Comparison of ENCODE assay signal across 2 cellular contexts in the genomic region with DNA sequence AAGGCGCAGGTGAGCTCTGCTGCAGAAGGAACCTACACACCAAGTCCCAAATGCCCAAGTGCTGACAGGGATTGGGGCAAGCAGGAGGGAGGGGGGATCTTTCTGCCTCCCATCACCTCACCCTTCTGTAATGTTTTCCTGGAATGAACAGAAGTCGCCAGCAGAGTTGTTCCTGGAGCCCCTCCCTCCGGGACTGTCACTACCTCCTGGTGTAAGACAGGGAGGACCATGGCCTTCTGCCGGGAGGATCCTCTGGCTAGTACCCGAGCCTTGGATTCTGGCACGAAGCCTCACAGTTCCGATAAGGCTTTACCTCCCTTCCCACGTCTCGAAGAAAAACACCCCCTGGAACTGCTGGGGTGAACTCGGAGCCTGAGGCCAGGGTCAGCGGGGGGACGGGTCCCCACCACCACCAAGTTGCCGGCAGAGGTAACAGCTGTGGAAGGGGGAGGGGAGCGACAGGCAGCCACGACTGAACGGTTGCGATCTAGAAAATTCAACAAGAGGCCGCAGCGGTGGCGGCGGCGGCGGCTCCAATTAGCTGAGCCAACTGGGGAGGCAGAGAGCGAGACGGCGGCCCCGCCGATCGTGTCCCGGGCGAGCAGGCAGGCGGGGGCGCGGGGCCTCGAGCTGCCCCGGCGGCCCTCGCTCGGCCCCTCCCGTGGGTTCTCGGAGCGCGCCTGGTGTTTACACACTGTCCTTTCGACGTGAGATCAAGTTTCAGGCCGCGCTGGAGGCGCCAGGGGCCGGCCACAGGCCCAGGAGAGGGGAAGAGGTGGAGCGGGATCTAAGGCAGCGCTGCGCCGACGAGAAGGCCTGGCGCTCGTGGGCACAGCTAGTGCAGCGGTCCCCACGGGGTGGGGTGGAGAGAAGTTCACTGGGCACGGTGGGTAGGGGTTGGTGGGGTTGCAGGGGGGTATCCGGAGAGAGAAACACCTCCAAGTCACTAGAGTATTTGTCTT.
TF ChIP-seq lines count a peak whose summit lies in the region.

No MANE protein-coding gene starts in this region.

TF ChIP-seq in HCT116, 20 proteins besides CTCF, POLR2A, EP300 and RAD21:
- TF ChIP-seq ZNF274 (IDR thresholded peaks at IDR 0.05; ENCODE audit: low read depth, low read length) (no peak), EZH2 (IDR thresholded peaks at IDR 0.05) (no peak), ZFX (IDR thresholded peaks at IDR 0.05) (peak; percentile 28; the same call in 1 of the 2 replicates), POLR2AphosphoS5 (IDR thresholded peaks at IDR 0.05; ENCODE audit: low read depth, low read length) (peak; percentile 18; the same call in 1 of the 2 replicates), EZH2phosphoT487 (IDR thresholded peaks at IDR 0.05; ENCODE audit: borderline replicate concordance) (no peak), TCF7L2 (IDR thresholded peaks at IDR 0.05; ENCODE audit: borderline replicate concordance, extremely low read depth, insufficient read depth, insufficient read length) (peak; percentile 68), SRF (IDR thresholded peaks at IDR 0.05; ENCODE audit: low read depth) (no peak)

TF ChIP-seq in SK-N-SH, 30 proteins besides CTCF, POLR2A, EP300 and RAD21:
- no peak for TF ChIP-seq FOXM1 (IDR thresholded peaks at IDR 0.05; ENCODE audit: low read depth)
- no peak for TF ChIP-seq RFX5 (IDR thresholded peaks at IDR 0.05; ENCODE audit: low read length)
- TF ChIP-seq, protein P1, sequence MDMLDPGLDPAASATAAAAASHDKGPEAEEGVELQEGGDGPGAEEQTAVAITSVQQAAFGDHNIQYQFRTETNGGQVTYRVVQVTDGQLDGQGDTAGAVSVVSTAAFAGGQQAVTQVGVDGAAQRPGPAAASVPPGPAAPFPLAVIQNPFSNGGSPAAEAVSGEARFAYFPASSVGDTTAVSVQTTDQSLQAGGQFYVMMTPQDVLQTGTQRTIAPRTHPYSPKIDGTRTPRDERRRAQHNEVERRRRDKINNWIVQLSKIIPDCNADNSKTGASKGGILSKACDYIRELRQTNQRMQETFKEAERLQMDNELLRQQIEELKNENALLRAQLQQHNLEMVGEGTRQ (IDR thresholded peaks at IDR 0.05; ENCODE audit: borderline replicate concordance, low read depth, low read length) = no peak
- TF ChIP-seq, protein P2, sequence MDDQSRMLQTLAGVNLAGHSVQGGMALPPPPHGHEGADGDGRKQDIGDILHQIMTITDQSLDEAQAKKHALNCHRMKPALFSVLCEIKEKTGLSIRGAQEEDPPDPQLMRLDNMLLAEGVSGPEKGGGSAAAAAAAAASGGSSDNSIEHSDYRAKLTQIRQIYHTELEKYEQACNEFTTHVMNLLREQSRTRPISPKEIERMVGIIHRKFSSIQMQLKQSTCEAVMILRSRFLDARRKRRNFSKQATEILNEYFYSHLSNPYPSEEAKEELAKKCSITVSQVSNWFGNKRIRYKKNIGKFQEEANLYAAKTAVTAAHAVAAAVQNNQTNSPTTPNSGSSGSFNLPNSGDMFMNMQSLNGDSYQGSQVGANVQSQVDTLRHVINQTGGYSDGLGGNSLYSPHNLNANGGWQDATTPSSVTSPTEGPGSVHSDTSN (IDR thresholded peaks at IDR 0.05) = no peak
- TF ChIP-seq, protein P3, sequence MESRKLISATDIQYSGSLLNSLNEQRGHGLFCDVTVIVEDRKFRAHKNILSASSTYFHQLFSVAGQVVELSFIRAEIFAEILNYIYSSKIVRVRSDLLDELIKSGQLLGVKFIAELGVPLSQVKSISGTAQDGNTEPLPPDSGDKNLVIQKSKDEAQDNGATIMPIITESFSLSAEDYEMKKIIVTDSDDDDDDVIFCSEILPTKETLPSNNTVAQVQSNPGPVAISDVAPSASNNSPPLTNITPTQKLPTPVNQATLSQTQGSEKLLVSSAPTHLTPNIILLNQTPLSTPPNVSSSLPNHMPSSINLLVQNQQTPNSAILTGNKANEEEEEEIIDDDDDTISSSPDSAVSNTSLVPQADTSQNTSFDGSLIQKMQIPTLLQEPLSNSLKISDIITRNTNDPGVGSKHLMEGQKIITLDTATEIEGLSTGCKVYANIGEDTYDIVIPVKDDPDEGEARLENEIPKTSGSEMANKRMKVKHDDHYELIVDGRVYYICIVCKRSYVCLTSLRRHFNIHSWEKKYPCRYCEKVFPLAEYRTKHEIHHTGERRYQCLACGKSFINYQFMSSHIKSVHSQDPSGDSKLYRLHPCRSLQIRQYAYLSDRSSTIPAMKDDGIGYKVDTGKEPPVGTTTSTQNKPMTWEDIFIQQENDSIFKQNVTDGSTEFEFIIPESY (IDR thresholded peaks at IDR 0.05; ENCODE audit: borderline replicate concordance, low read depth) = no peak
- TF ChIP-seq SMC3 (IDR thresholded peaks at IDR 0.05; ENCODE audit: low read depth, low read length) = no peak
- TF ChIP-seq, protein P4, sequence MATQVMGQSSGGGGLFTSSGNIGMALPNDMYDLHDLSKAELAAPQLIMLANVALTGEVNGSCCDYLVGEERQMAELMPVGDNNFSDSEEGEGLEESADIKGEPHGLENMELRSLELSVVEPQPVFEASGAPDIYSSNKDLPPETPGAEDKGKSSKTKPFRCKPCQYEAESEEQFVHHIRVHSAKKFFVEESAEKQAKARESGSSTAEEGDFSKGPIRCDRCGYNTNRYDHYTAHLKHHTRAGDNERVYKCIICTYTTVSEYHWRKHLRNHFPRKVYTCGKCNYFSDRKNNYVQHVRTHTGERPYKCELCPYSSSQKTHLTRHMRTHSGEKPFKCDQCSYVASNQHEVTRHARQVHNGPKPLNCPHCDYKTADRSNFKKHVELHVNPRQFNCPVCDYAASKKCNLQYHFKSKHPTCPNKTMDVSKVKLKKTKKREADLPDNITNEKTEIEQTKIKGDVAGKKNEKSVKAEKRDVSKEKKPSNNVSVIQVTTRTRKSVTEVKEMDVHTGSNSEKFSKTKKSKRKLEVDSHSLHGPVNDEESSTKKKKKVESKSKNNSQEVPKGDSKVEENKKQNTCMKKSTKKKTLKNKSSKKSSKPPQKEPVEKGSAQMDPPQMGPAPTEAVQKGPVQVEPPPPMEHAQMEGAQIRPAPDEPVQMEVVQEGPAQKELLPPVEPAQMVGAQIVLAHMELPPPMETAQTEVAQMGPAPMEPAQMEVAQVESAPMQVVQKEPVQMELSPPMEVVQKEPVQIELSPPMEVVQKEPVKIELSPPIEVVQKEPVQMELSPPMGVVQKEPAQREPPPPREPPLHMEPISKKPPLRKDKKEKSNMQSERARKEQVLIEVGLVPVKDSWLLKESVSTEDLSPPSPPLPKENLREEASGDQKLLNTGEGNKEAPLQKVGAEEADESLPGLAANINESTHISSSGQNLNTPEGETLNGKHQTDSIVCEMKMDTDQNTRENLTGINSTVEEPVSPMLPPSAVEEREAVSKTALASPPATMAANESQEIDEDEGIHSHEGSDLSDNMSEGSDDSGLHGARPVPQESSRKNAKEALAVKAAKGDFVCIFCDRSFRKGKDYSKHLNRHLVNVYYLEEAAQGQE (IDR thresholded peaks at IDR 0.05; ENCODE audit: low read depth, low read length) = no peak
- no peak for TF ChIP-seq FOXJ3 (CRISPR knock-in tag; IDR thresholded peaks at IDR 0.05)
- TF ChIP-seq RCOR1 (IDR thresholded peaks at IDR 0.05; ENCODE audit: low read length) = no peak
- TF ChIP-seq POLR2AphosphoS5 (IDR thresholded peaks at IDR 0.05; ENCODE audit: low read depth, low read length) = no peak
- no peak for TF ChIP-seq TCF12 (IDR thresholded peaks at IDR 0.05)
- TF ChIP-seq, protein P5, sequence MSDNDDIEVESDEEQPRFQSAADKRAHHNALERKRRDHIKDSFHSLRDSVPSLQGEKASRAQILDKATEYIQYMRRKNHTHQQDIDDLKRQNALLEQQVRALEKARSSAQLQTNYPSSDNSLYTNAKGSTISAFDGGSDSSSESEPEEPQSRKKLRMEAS (IDR thresholded peaks at IDR 0.05; ENCODE audit: low read depth) = no peak
- no peak for TF ChIP-seq ELF1 (IDR thresholded peaks at IDR 0.05)
- TF ChIP-seq NRF1 (IDR thresholded peaks at IDR 0.05; ENCODE audit: low read depth, low read length) = no peak
- TF ChIP-seq TEAD4 (IDR thresholded peaks at IDR 0.05; ENCODE audit: borderline replicate concordance, insufficient read depth) = no peak
- no peak for TF ChIP-seq NFIC (IDR thresholded peaks at IDR 0.05; ENCODE audit: borderline replicate concordance)
- TF ChIP-seq, protein P6, sequence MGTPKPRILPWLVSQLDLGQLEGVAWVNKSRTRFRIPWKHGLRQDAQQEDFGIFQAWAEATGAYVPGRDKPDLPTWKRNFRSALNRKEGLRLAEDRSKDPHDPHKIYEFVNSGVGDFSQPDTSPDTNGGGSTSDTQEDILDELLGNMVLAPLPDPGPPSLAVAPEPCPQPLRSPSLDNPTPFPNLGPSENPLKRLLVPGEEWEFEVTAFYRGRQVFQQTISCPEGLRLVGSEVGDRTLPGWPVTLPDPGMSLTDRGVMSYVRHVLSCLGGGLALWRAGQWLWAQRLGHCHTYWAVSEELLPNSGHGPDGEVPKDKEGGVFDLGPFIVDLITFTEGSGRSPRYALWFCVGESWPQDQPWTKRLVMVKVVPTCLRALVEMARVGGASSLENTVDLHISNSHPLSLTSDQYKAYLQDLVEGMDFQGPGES (IDR thresholded peaks at IDR 0.05; ENCODE audit: low read depth, low read length) = no peak
- TF ChIP-seq EZH2phosphoT487 (IDR thresholded peaks at IDR 0.05; ENCODE audit: borderline replicate concordance, low read depth) = no peak
- TF ChIP-seq FOSL2 (IDR thresholded peaks at IDR 0.05; ENCODE audit: borderline replicate concordance, low read depth) = no peak
- TF ChIP-seq CHD2 (IDR thresholded peaks at IDR 0.05; ENCODE audit: low read length, partially characterized antibody) = no peak
